Comparison of ENCODE assay signal across 25 cellular contexts in the genomic region with DNA sequence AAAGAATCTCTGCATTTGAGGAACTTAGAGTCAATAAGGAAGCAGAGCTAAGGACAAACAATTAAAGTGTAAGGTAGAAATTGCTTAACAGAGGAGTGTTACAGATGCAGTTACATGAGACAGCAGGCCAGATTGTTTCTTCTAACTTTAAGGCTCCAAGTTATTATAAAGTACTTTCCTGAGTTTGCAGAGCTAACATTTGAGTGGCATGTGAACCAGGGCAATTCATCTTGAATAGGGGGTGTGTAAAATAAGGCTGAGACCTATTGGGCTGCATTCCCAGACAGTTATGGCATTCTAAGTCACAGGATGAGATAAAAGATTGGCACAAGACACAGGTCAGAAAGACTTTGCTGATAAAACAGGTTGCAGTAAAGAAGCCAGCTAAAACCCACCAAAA. TPM values are rescaled to one million over a fixed set of nuclear protein-coding genes. Genes with fewer than 3 reads are reported as not detected.
DNase-seq lines count a peak whose midpoint lies in the region; ATAC-seq and TF ChIP-seq lines count a peak whose summit lies in the region.
"Had no signal": no experiment of that assay in that cellular context is flagged by ENCODE, and none has a peak within 500 bp of the region (broad histone marks: within the 10 kb centered on the region; RNA-seq: fewer than 3 reads in every experiment).

No MANE protein-coding gene starts in this region.

- peaks cover 0 to 8% of the 10 kb centered on the region in 2 experiments; a peak in 1 of 4 replicates for H3K4me1 ChIP-seq in SK-N-SH (ENCODE audit: control insufficient read depth in 1 of 2, insufficient read depth in 2 of 2, low read depth in 1 of 2, low read length in 1 of 2)
- H3K4me1 ChIP-seq in colonic mucosa, result no peaks in the 10 kb centered on the region
- peaks cover 15% of the 10 kb centered on the region for H3K4me1 ChIP-seq in mucosa of descending colon (ENCODE audit: low read depth)
- H3K4me1 ChIP-seq in effector memory CD4-positive, alpha-beta T cell (ENCODE audit: control insufficient read depth, insufficient read depth, low read length, poor library complexity, severe bottlenecking), result no peaks in the 10 kb centered on the region
- H3K4me1 ChIP-seq: gastrocnemius medialis, lower lobe of right lung had no signal

- peak; percentile 90 for ATAC-seq in mucosa of descending colon
- ATAC-seq in GM18909 (IDR thresholded peaks at IDR 0.05; ENCODE audit: poor library complexity, unreplicated experiment), result no peak
- ATAC-seq: gastrocnemius medialis, lower lobe of right lung, Right ventricle myocardium inferior had no signal

- no peaks in the 10 kb centered on the region for H3K36me3 ChIP-seq in SK-N-SH (replicated peaks in 1 of 2; ENCODE audit: control insufficient read depth in 1 of 2, insufficient read depth in 2 of 2, low read length in 1 of 2)
- H3K36me3 ChIP-seq in colonic mucosa, result no peaks in the 10 kb centered on the region
- no peaks in the 10 kb centered on the region for H3K36me3 ChIP-seq in mucosa of descending colon (ENCODE audit: low read depth)
- no peaks in the 10 kb centered on the region for H3K36me3 ChIP-seq in effector memory CD4-positive, alpha-beta T cell (ENCODE audit: control insufficient read depth, insufficient read depth, low read length)
- H3K36me3 ChIP-seq: gastrocnemius medialis, lower lobe of right lung, suprapubic skin had no signal

- H3K4me2 ChIP-seq in SK-N-SH, result no peak overlapping the region

- CTCF ChIA-PET in SK-N-SH (lab: Yijun Ruan, JAX), result no interaction called here

- TF ChIP-seq RAD21 in SK-N-SH (IDR thresholded peaks at IDR 0.05; ENCODE audit: low read length), result no peak

- H3K27ac ChIP-seq in SK-N-SH (ENCODE audit: low read depth in 2 of 2, low read length in 1 of 2) (no peak overlapping the region), colonic mucosa (no peak overlapping the region)
- no peak overlapping the region for H3K27ac ChIP-seq in effector memory CD4-positive, alpha-beta T cell (ENCODE audit: insufficient read depth, low read length, poor library complexity, severe bottlenecking)
- H3K27ac ChIP-seq: gastrocnemius medialis, GM23248, lower lobe of right lung, skin epidermis, suprapubic skin had no signal

- H3F3A ChIP-seq in SK-N-SH (replicated peaks; ENCODE audit: insufficient read depth), result no peaks in the 10 kb centered on the region

- H3K4me3 ChIP-seq in SK-N-SH (ENCODE audit: low read depth in 2 of 2, low read length in 1 of 2) (no peak overlapping the region), colonic mucosa (no peak overlapping the region), mucosa of descending colon (no peak overlapping the region)
- H3K4me3 ChIP-seq in effector memory CD4-positive, alpha-beta T cell (ENCODE audit: insufficient read depth, low read depth, low read length, poor library complexity, severe bottlenecking), result no peak overlapping the region
- H3K4me3 ChIP-seq: gastrocnemius medialis, GM23248, lower lobe of right lung, skin epidermis, suprapubic skin had no signal

- H3K9me2 ChIP-seq in SK-N-SH, result no peaks in the 10 kb centered on the region

- POLR2A ChIA-PET in SK-N-SH (lab: Yijun Ruan, JAX), result no interaction called here

- H3K27me3 ChIP-seq in SK-N-SH (ENCODE audit: insufficient read depth) (no peaks in the 10 kb centered on the region), colonic mucosa (no peaks in the 10 kb centered on the region)
- H3K27me3 ChIP-seq in effector memory CD4-positive, alpha-beta T cell (replicated peaks; ENCODE audit: control insufficient read depth, insufficient read depth, low read length, poor library complexity, severe bottlenecking), result no peaks in the 10 kb centered on the region
- H3K27me3 ChIP-seq: gastrocnemius medialis, suprapubic skin had no signal

- TF ChIP-seq CTCF in SK-N-SH (IDR thresholded peaks at IDR 0.05), result no peak
- TF ChIP-seq CTCF in colonic mucosa (IDR thresholded peaks at IDR 0.05), result no peak
- no peak for TF ChIP-seq CTCF in mucosa of descending colon (IDR thresholded peaks at IDR 0.05)

- peak overlapping the region; percentile 63; the same call in 1 of the 2 replicates for H2AFZ ChIP-seq in SK-N-SH (ENCODE audit: low read depth)
- H2AFZ ChIP-seq: GM23248 had no signal

- H3K79me2 ChIP-seq in SK-N-SH (ENCODE audit: insufficient read depth), result no peaks in the 10 kb centered on the region

- DNase-seq in A172 (ENCODE audit: low spot score) (peak; percentile 29), SK-N-SH (no peak), colonic mucosa (peak; percentile 53), mucosa of descending colon (peak in 1 of 3 donors; percentile 54), NCI-H446 (lab: John Stamatoyannopoulos, UW) (no peak), NCI-H187 treated with DMSO at 0.1 percent for 48 hours (lab: John Stamatoyannopoulos, UW) (no peak)
- DNase-seq in effector memory CD4-positive, alpha-beta T cell, result no peak
- DNase-seq: activated CD4-positive, alpha-beta T cell treated with anti-CD3 and anti-CD28 coated beads for 48 hours; activated effector memory CD4-positive, alpha-beta T cell treated with anti-CD3 and anti-CD28 coated beads, Interleukin-2, amount 50 U/mL, for 16 hours; Caco-2; caudate nucleus; gastrocnemius medialis; GM23248; lower lobe of right lung; NCI-H1092 treated with DMSO at 0.1 percent for 48 hours; NCI-H1694 treated with DMSO at 0.1 percent for 48 hours; NCI-H2171; NCI-H510A treated with DMSO at 0.1 percent for 48 hours; nephron progenitor cell; stimulated activated naive CD4-positive, alpha-beta T cell treated with Interleukin-2 at 50 U/mL for 16 hours had no signal

- H3K9ac ChIP-seq in SK-N-SH (no peak overlapping the region), colonic mucosa (ENCODE audit: low read depth in 2 of 2, low read length in 2 of 2) (no peak overlapping the region)
- H3K9ac ChIP-seq: GM23248 had no signal

- no peaks in the 10 kb centered on the region for H4K20me1 ChIP-seq in SK-N-SH (ENCODE audit: insufficient read depth)

- no peak for TF ChIP-seq EP300 in SK-N-SH (IDR thresholded peaks at IDR 0.05; ENCODE audit: borderline replicate concordance in 1 of 2, low read depth in 1 of 2, low read length in 1 of 2)

- H3K9me3 ChIP-seq in SK-N-SH (no peaks in the 10 kb centered on the region), colonic mucosa (no peaks in the 10 kb centered on the region), mucosa of descending colon (no peaks in the 10 kb centered on the region)
- H3K9me3 ChIP-seq in effector memory CD4-positive, alpha-beta T cell (ENCODE audit: control insufficient read depth, low read length), result no peaks in the 10 kb centered on the region
- H3K9me3 ChIP-seq: Caco-2, gastrocnemius medialis, lower lobe of right lung, suprapubic skin had no signal

- intact Hi-C loops in colonic mucosa (cut with DNase I) (no loop called here), mucosa of descending colon (cut with DNase I, micrococcal nuclease) (loop anchor here in 1 of 2 donors (10.0 kb wide), 1 partner anchor 46 kb away; no protein-coding TSS in a partner anchor)

TF ChIP-seq in SK-N-SH, 30 proteins besides CTCF, POLR2A, EP300 and RAD21 (continues in another document):
- TF ChIP-seq FOXM1 (IDR thresholded peaks at IDR 0.05; ENCODE audit: low read depth), result no peak
- no peak for TF ChIP-seq TAF1 (IDR thresholded peaks at IDR 0.05; ENCODE audit: borderline replicate concordance, low read depth, low read length)
- no peak for TF ChIP-seq TCF12 (IDR thresholded peaks at IDR 0.05)
- TF ChIP-seq, protein P1, sequence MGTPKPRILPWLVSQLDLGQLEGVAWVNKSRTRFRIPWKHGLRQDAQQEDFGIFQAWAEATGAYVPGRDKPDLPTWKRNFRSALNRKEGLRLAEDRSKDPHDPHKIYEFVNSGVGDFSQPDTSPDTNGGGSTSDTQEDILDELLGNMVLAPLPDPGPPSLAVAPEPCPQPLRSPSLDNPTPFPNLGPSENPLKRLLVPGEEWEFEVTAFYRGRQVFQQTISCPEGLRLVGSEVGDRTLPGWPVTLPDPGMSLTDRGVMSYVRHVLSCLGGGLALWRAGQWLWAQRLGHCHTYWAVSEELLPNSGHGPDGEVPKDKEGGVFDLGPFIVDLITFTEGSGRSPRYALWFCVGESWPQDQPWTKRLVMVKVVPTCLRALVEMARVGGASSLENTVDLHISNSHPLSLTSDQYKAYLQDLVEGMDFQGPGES (IDR thresholded peaks at IDR 0.05; ENCODE audit: low read depth, low read length), result no peak
- no peak for TF ChIP-seq RCOR1 (IDR thresholded peaks at IDR 0.05; ENCODE audit: low read length)
- TF ChIP-seq MXI1 (IDR thresholded peaks at IDR 0.05; ENCODE audit: low read depth, low read length), result no peak
- TF ChIP-seq SIN3A (IDR thresholded peaks at IDR 0.05; ENCODE audit: borderline replicate concordance, low read depth, low read length), result no peak
- no peak for TF ChIP-seq RFX5 (IDR thresholded peaks at IDR 0.05; ENCODE audit: low read length)
- TF ChIP-seq, protein P2, sequence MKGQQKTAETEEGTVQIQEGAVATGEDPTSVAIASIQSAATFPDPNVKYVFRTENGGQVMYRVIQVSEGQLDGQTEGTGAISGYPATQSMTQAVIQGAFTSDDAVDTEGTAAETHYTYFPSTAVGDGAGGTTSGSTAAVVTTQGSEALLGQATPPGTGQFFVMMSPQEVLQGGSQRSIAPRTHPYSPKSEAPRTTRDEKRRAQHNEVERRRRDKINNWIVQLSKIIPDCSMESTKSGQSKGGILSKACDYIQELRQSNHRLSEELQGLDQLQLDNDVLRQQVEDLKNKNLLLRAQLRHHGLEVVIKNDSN (IDR thresholded peaks at IDR 0.05; ENCODE audit: borderline replicate concordance, low read depth), result no peak
- TF ChIP-seq RXRA (IDR thresholded peaks at IDR 0.05; ENCODE audit: borderline replicate concordance, low read depth), result no peak
- TF ChIP-seq, protein P3, sequence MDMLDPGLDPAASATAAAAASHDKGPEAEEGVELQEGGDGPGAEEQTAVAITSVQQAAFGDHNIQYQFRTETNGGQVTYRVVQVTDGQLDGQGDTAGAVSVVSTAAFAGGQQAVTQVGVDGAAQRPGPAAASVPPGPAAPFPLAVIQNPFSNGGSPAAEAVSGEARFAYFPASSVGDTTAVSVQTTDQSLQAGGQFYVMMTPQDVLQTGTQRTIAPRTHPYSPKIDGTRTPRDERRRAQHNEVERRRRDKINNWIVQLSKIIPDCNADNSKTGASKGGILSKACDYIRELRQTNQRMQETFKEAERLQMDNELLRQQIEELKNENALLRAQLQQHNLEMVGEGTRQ (IDR thresholded peaks at IDR 0.05; ENCODE audit: borderline replicate concordance, low read depth, low read length), result no peak
- TF ChIP-seq TEAD4 (IDR thresholded peaks at IDR 0.05; ENCODE audit: borderline replicate concordance, insufficient read depth), result no peak
- TF ChIP-seq, protein P4, sequence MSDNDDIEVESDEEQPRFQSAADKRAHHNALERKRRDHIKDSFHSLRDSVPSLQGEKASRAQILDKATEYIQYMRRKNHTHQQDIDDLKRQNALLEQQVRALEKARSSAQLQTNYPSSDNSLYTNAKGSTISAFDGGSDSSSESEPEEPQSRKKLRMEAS (IDR thresholded peaks at IDR 0.05; ENCODE audit: low read depth), result no peak

RNA-seq across cellular contexts. Expression of a gene that starts 7.6 kb away (rescaled TPM):
- total RNA-seq in A172 (2014; rRNA removed; shearing (Covaris generic)), result 1.2 and 1.9 TPM in 2 replicates
- 0.16 and 0.19 TPM in 2 replicates for polyA plus RNA-seq in SK-N-SH (2012; rRNA removed)
- 0.12 and 0.27 TPM in 2 replicates for polyA plus RNA-seq in SK-N-SH (2012; cell fraction: cytosol; rRNA removed)
- 0.08 and 0.25 TPM in 2 replicates for polyA plus RNA-seq in SK-N-SH (2012; cell fraction: nucleus; rRNA removed)
- total RNA-seq in colonic mucosa (10 to 100 TPM in 1 of 2 donors, 1 to 10 TPM in 1; 9.7 to 25.0 TPM), mucosa of descending colon (10 to 100 TPM in 2 of 3 donors, 1 to 10 TPM in 1; 8.2 to 24.3 (median 23.2) TPM)
- total RNA-seq: activated CD8-positive, alpha-beta memory T cell treated with anti-CD3 and anti-CD28 coated beads for 36 hours had no signal

Comparison
In these comparisons a context has a peak if more than half of its experiments do, and no peak if none do; other contexts are left out.
1. DNase-seq: peak in A172 (single experiment) and colonic mucosa (single experiment); none in SK-N-SH (single experiment), NCI-H446 (0 of 2), NCI-H187 treated with DMSO at 0.1 percent for 48 hours (single experiment) and effector memory CD4-positive, alpha-beta T cell (0 of 3).